13 cellular contexts compared by ENCODE assay signal in genomic region chr18:9796933-9797549, GRCh38.
DNase-seq lines count a peak whose midpoint lies in the region; ATAC-seq, FAIRE-seq and TF ChIP-seq lines count a peak whose summit lies in the region.
"Had no signal": no experiment of that assay in that cellular context is flagged by ENCODE, and none has a peak within 500 bp of the region (broad histone marks: within the 10 kb centered on the region; RNA-seq: fewer than 3 reads in every experiment).

No MANE protein-coding gene starts in this region.

- H3K4me1 Mint-ChIP-seq in activated T-helper 17 cell treated with anti-CD3 and anti-CD28 coated beads, Interleukin-2, amount 50 U/mL, for 72 hours: no peaks in the 10 kb centered on the region

- intact Hi-C loops in kidney (cut with DNase I): no loop called here

- H3K36me3 Mint-ChIP-seq in activated T-helper 17 cell treated with anti-CD3 and anti-CD28 coated beads, Interleukin-2, amount 50 U/mL, for 72 hours (ENCODE audit: low read depth): no peaks in the 10 kb centered on the region
- H3K36me3 Mint-ChIP-seq: activated naive CD8-positive, alpha-beta T cell had no signal

- H3K4me1 ChIP-seq in kidney (ENCODE audit: control insufficient read depth in 1 of 2, insufficient read depth in 1 of 2, low read depth in 1 of 2, low read length in 2 of 2): no peaks in the 10 kb centered on the region

- no peaks in the 10 kb centered on the region for H3K36me3 ChIP-seq in kidney (ENCODE audit: control insufficient read depth in 1 of 2, insufficient read depth in 2 of 2, low read length in 2 of 2)

- no peak for ATAC-seq in activated T-helper 17 cell treated with anti-CD3 and anti-CD28 coated beads, Interleukin-2, amount 50 U/mL, for 72 hours (replicated peaks)

- no peak overlapping the region for H3K27ac Mint-ChIP-seq in activated T-helper 17 cell treated with anti-CD3 and anti-CD28 coated beads, Interleukin-2, amount 50 U/mL, for 72 hours
- H3K27ac Mint-ChIP-seq: activated naive CD8-positive, alpha-beta T cell had no signal

- H3K27me3 Mint-ChIP-seq in activated T-helper 17 cell treated with anti-CD3 and anti-CD28 coated beads, Interleukin-2, amount 50 U/mL, for 72 hours: peaks cover 13% of the 10 kb centered on the region

- peak; percentile 33 for DNase-seq in NCI-H2196 (lab: John Stamatoyannopoulos, UW; ENCODE audit: unreplicated experiment)
- no peak for DNase-seq in NCI-H2196 treated with DMSO at 0.1 percent for 48 hours (lab: John Stamatoyannopoulos, UW; ENCODE audit: unreplicated experiment)
- peak in 40 of 56 donors; percentile 10 to 79 (median 38) for DNase-seq in amygdala (lab: John Stamatoyannopoulos, UW)
- no peak for DNase-seq in kidney
- DNase-seq in urothelium cell line (ENCODE audit: low spot score): no peak
- DNase-seq in cerebellar nuclear complex (lab: John Stamatoyannopoulos, UW): no peak
- DNase-seq in GM13976 (ENCODE audit: low spot score): no peak
- DNase-seq: activated CD4-positive, alpha-beta T cell treated with anti-CD3 and anti-CD28 coated beads, Interleukin-2, amount 50 U/mL, for 1 hour; NCI-H2029 treated with DMSO at 0.1 percent for 48 hours had no signal

- in situ Hi-C loops in GM13976 (cut with MboI; ENCODE audit: low sequenced_read_pairs, unreplicated experiment): no loop called here

- H3K4me3 Mint-ChIP-seq in activated T-helper 17 cell treated with anti-CD3 and anti-CD28 coated beads, Interleukin-2, amount 50 U/mL, for 72 hours: no peak overlapping the region
- H3K4me3 Mint-ChIP-seq: activated naive CD8-positive, alpha-beta T cell had no signal

- peak overlapping the region in 1 of 2 donors; percentile 3 for H3K9ac ChIP-seq in kidney (ENCODE audit: low read length in 2 of 2)

- TF ChIP-seq CTCF in kidney (IDR thresholded peaks at IDR 0.05; ENCODE audit: borderline replicate concordance, extremely low read depth, insufficient read depth) (no peak), GM13976 (IDR thresholded peaks at IDR 0.05; ENCODE audit: borderline replicate concordance, control extremely low read depth, extremely low read depth, insufficient read depth, missing control alignments) (no peak)

- H3K9me3 ChIP-seq in kidney (ENCODE audit: control insufficient read depth in 1 of 2, low read length in 2 of 2): no peaks in the 10 kb centered on the region

- no peak for FAIRE-seq in kidney (lab: Jason Lieb, UNC)
- FAIRE-seq in urothelium cell line (lab: Jason Lieb, UNC): peak; percentile 82
- FAIRE-seq: HTR-8/SVneo, keratinocyte had no signal

- peak overlapping the region; percentile 45 to 56 for H3K27ac ChIP-seq in kidney (ENCODE audit: low read depth in 2 of 2, low read length in 2 of 2)

- no peak overlapping the region for H3K4me3 ChIP-seq in kidney (ENCODE audit: low read length in 2 of 2)

- no peaks in the 10 kb centered on the region for H3K9me3 Mint-ChIP-seq in activated T-helper 17 cell treated with anti-CD3 and anti-CD28 coated beads, Interleukin-2, amount 50 U/mL, for 72 hours

Comparison
In these comparisons a context has a peak if more than half of its experiments do, and no peak if none do; other contexts are left out.
1. DNase-seq: peak in NCI-H2196 (single experiment) and amygdala (40 of 56); none in NCI-H2196 treated with DMSO at 0.1 percent for 48 hours (single experiment), kidney (single experiment), urothelium cell line (single experiment), cerebellar nuclear complex (0 of 2) and GM13976 (single experiment).